In the genomic region with DNA sequence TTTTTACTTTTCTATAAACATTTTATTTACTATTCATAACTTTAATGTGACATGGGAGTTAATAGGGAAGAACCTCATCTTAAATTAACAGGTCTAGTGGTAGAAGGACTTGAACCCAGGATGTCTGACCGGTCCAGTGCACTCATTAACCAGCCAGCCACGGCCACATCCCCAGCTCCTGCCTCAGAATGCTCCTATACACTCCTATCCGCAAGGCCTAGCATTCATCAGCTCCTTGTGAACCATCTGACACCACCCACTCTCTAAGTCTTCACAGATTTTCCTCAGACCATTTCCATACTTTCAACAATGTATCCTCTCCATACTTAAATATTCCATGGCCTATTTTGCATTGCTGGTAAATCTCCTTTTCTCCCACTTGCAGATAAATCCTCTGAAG, we compare ENCODE assay signal across 26 cellular contexts.
DNase-seq lines count a peak whose midpoint lies in the region; ATAC-seq and TF ChIP-seq lines count a peak whose summit lies in the region.
"Had no signal": no experiment of that assay in that cellular context is flagged by ENCODE, and none has a peak within 500 bp of the region (broad histone marks: within the 10 kb centered on the region; RNA-seq: fewer than 3 reads in every experiment).

No MANE protein-coding gene starts in this region.

- H3K9me3 ChIP-seq in hepatocyte (ENCODE audit: low read depth) (no peaks in the 10 kb centered on the region), smooth muscle cell (replicated peaks; ENCODE audit: low read depth) (no peaks in the 10 kb centered on the region)
- H3K9me3 ChIP-seq: adrenal gland, ovary, right atrium auricular region, spleen, testis, vagina had no signal

- H3K9me2 ChIP-seq in hepatocyte (replicated peaks; ENCODE audit: insufficient read depth), result no peaks in the 10 kb centered on the region

- TF ChIP-seq CTCF in hepatocyte (IDR thresholded peaks at IDR 0.05; ENCODE audit: poor library complexity), result no peak
- TF ChIP-seq CTCF in smooth muscle cell (IDR thresholded peaks at IDR 0.05; ENCODE audit: borderline replicate concordance, insufficient read depth, poor library complexity, severe bottlenecking), result no peak

- peaks cover 65% of the 10 kb centered on the region for H3K79me2 ChIP-seq in hepatocyte
- H3K79me2 ChIP-seq in smooth muscle cell (ENCODE audit: low read depth), result peaks cover 12% of the 10 kb centered on the region

- H3K9ac ChIP-seq in smooth muscle cell (ENCODE audit: low read depth), result no peak overlapping the region

- H4K20me1 ChIP-seq in hepatocyte (ENCODE audit: insufficient read depth, poor library complexity, severe bottlenecking) (no peaks in the 10 kb centered on the region), smooth muscle cell (ENCODE audit: low read depth) (peaks cover 7% of the 10 kb centered on the region)

- POLR2A ChIA-PET in T-cell (lab: Charles Lee), result no interaction called here

- H3K9me3 Mint-ChIP-seq in T-cell, result peaks cover 0 to 3% (median 0%) of the 10 kb centered on the region in 3 donors
- H3K9me3 Mint-ChIP-seq: dendritic cell treated with granulocyte-macrophage colony-stimulating factor and Interleukin-4, amounts not matched to agents 40 ng/mL and 50 ng/mL, for 4 days; nephron progenitor cell had no signal

- peak overlapping the region; percentile 58 to 73 for H3K27ac Mint-ChIP-seq in T-cell
- H3K27ac Mint-ChIP-seq: activated CD4-positive, alpha-beta T cell treated with anti-CD3 and anti-CD28 coated beads for 36 hours; dendritic cell treated with granulocyte-macrophage colony-stimulating factor and Interleukin-4, amounts not matched to agents 40 ng/mL and 50 ng/mL, for 4 days; nephron progenitor cell had no signal

- ATAC-seq in T-cell (replicated peaks in 1 of 4) (no peak), GM18505 (IDR thresholded peaks at IDR 0.05; ENCODE audit: unreplicated experiment) (no peak), GM21423 (IDR thresholded peaks at IDR 0.05; ENCODE audit: unreplicated experiment) (no peak)
- ATAC-seq: activated CD4-positive, alpha-beta T cell treated with anti-CD3 and anti-CD28 coated beads for 36 hours; left lobe of liver; T-helper 17 cell had no signal

- H3K27ac ChIP-seq in hepatocyte, result peak overlapping the region; percentile 49
- peak overlapping the region; percentile 58 for H3K27ac ChIP-seq in smooth muscle cell (ENCODE audit: low read depth)
- H3K27ac ChIP-seq: adrenal gland, ovary, right atrium auricular region, spleen, vagina had no signal

- DNase-seq in ELF-1 (ENCODE audit: low read depth, low spot score) (peak; percentile 41), T-cell (no peak), hepatocyte (ENCODE audit: low spot score) (no peak), smooth muscle cell (lab: John Stamatoyannopoulos, UW; ENCODE audit: unreplicated experiment) (no peak), Kasumi-1 (lab: John Stamatoyannopoulos, UW) (no peak)
- DNase-seq: activated CD4-positive, alpha-beta T cell treated with anti-CD3 and anti-CD28 coated beads for 36 hours; activated CD8-positive, alpha-beta memory T cell treated with anti-CD3 and anti-CD28 coated beads for 24 hours; activated T-cell treated with anti-CD3 and anti-CD28 coated beads, Interleukin-2, amount 50 U/mL, for 1 hour; adrenal gland; DMS153; GOT3; head of caudate nucleus; NCI-H1694 treated with DMSO at 0.1 percent for 48 hours; nephron progenitor cell; ovary; spleen; stimulated activated CD4-positive, alpha-beta T cell treated with anti-CD3 and anti-CD28 coated beads, Interleukin-4, amount 100 ng/mL, for 24 hours; stimulated activated naive CD4-positive, alpha-beta T cell treated with Interleukin-2 at 50 U/mL for 16 hours; T-helper 17 cell; testis had no signal

- H2AFZ ChIP-seq in hepatocyte (no peak overlapping the region), smooth muscle cell (ENCODE audit: low read depth) (no peak overlapping the region)

- peaks cover 70 to 74% (median 71%) of the 10 kb centered on the region in 3 donors for H3K4me1 Mint-ChIP-seq in T-cell

- H3K4me1 ChIP-seq in hepatocyte (ENCODE audit: insufficient read depth) (no peaks in the 10 kb centered on the region), smooth muscle cell (ENCODE audit: low read depth) (no peaks in the 10 kb centered on the region)
- H3K4me1 ChIP-seq: adrenal gland had no signal

- peaks cover 23% of the 10 kb centered on the region for H3K36me3 Mint-ChIP-seq in T-cell

- CTCF ChIA-PET in T-cell (lab: Charles Lee), result interaction anchor here (0.5 to 1.1 kb wide), 3 partner anchors 9 to 41 kb away, joined by 3 read pairs; no protein-coding TSS in a partner anchor

- H3K27me3 Mint-ChIP-seq in T-cell, result no peaks in the 10 kb centered on the region
- H3K27me3 Mint-ChIP-seq: activated CD4-positive, alpha-beta T cell treated with anti-CD3 and anti-CD28 coated beads for 36 hours; dendritic cell treated with granulocyte-macrophage colony-stimulating factor and Interleukin-4, amounts not matched to agents 40 ng/mL and 50 ng/mL, for 4 days; T-helper 17 cell had no signal

- H3K4me2 ChIP-seq in hepatocyte, result no peak overlapping the region
- no peak overlapping the region for H3K4me2 ChIP-seq in smooth muscle cell

- H3K4me3 ChIP-seq in hepatocyte (no peak overlapping the region), smooth muscle cell (no peak overlapping the region)
- H3K4me3 ChIP-seq: adrenal gland, ovary, right atrium auricular region, spleen, testis, vagina had no signal

- H3K36me3 ChIP-seq in hepatocyte (replicated peaks; ENCODE audit: insufficient read depth, low read depth) (no peaks in the 10 kb centered on the region), smooth muscle cell (ENCODE audit: low read depth) (no peaks in the 10 kb centered on the region)
- H3K36me3 ChIP-seq: adrenal gland, ovary, right atrium auricular region, spleen, vagina had no signal

- H3K4me3 Mint-ChIP-seq in T-cell, result no peak overlapping the region
- H3K4me3 Mint-ChIP-seq: activated CD4-positive, alpha-beta T cell treated with anti-CD3 and anti-CD28 coated beads for 36 hours; dendritic cell treated with granulocyte-macrophage colony-stimulating factor and Interleukin-4, amounts not matched to agents 40 ng/mL and 50 ng/mL, for 4 days; nephron progenitor cell; T-helper 17 cell had no signal

- H3F3A ChIP-seq in smooth muscle cell (ENCODE audit: low read depth), result no peaks in the 10 kb centered on the region

- 74% methylated on average over 3 of the region's 3 CpGs for WGBS in hepatocyte (ENCODE audit: low lambda C conversion rate, missing lambda C conversion rate)
- 70% methylated on average over 3 of the region's 3 CpGs for WGBS in smooth muscle cell (ENCODE audit: low lambda C conversion rate)

- no peak for TF ChIP-seq POLR2A in GM18505 (IDR thresholded peaks at IDR 0.05; ENCODE audit: borderline replicate concordance, extremely low read depth, insufficient read depth, insufficient read length)

- H3K27me3 ChIP-seq in hepatocyte (no peaks in the 10 kb centered on the region), smooth muscle cell (ENCODE audit: low read depth) (no peaks in the 10 kb centered on the region)
- H3K27me3 ChIP-seq: adrenal gland, ovary, right atrium auricular region, spleen, testis, vagina had no signal
